In genomic region chr6:21186479-21187055, GRCh38 we compare ENCODE assay signal across 27 cellular contexts.
DNase-seq lines count a peak whose midpoint lies in the region; ATAC-seq lines count a peak whose summit lies in the region.
"Had no signal": no experiment of that assay in that cellular context is flagged by ENCODE, and none has a peak within 500 bp of the region (broad histone marks: within the 10 kb centered on the region; RNA-seq: fewer than 3 reads in every experiment).

No MANE protein-coding gene starts in this region.

- ATAC-seq in activated naive CD8-positive, alpha-beta T cell treated with anti-CD3 and anti-CD28 coated beads, Interleukin-2, amount 50 U/mL, for 24 hours: no peak
- peak; percentile 20 for ATAC-seq in activated T-helper 17 cell treated with anti-CD3 and anti-CD28 coated beads, Interleukin-2, amount 50 U/mL, for 72 hours (replicated peaks)
- ATAC-seq: gastroesophageal sphincter, Panc1 had no signal

- H3K4me3 Mint-ChIP-seq in activated naive CD8-positive, alpha-beta T cell treated with anti-CD3 and anti-CD28 coated beads, Interleukin-2, amount 50 U/mL, for 24 hours: no peak overlapping the region
- H3K4me3 Mint-ChIP-seq in activated naive CD8-positive, alpha-beta T cell treated with anti-CD3 and anti-CD28 coated beads for 36 hours: no peak overlapping the region
- no peak overlapping the region for H3K4me3 Mint-ChIP-seq in activated T-helper 17 cell treated with anti-CD3 and anti-CD28 coated beads, Interleukin-2, amount 50 U/mL, for 72 hours
- H3K4me3 Mint-ChIP-seq: activated CD4-positive, alpha-beta memory T cell treated with anti-CD3 and anti-CD28 coated beads for 36 hours; activated T-helper 1 cell treated with anti-CD3 and anti-CD28 coated beads, Interleukin-12 subunit alpha, Interleukin-12 subunit beta, Interleukin-2, Interleukin-4 antibody, amounts not matched to agents 30 ng/mL and 10 ng/mL and 1 ng/mL, durations not matched to agents 14 hours and 24 hours and 36 hours; CD8-positive, alpha-beta memory T cell; mesothelial cell of epicardium; naive B cell had no signal

- H3K9me3 Mint-ChIP-seq in activated naive CD8-positive, alpha-beta T cell treated with anti-CD3 and anti-CD28 coated beads, Interleukin-2, amount 50 U/mL, for 24 hours: no peaks in the 10 kb centered on the region
- no peaks in the 10 kb centered on the region for H3K9me3 Mint-ChIP-seq in activated naive CD8-positive, alpha-beta T cell treated with anti-CD3 and anti-CD28 coated beads for 36 hours
- H3K9me3 Mint-ChIP-seq in activated T-helper 17 cell treated with anti-CD3 and anti-CD28 coated beads, Interleukin-2, amount 50 U/mL, for 72 hours: no peaks in the 10 kb centered on the region
- H3K9me3 Mint-ChIP-seq: activated CD4-positive, alpha-beta memory T cell treated with anti-CD3 and anti-CD28 coated beads for 36 hours; activated T-helper 1 cell treated with anti-CD3 and anti-CD28 coated beads, Interleukin-12 subunit alpha, Interleukin-12 subunit beta, Interleukin-2, Interleukin-4 antibody, amounts not matched to agents 30 ng/mL and 10 ng/mL and 1 ng/mL, durations not matched to agents 14 hours and 24 hours and 36 hours; CD8-positive, alpha-beta memory T cell; mesothelial cell of epicardium had no signal

- H3K36me3 Mint-ChIP-seq in activated naive CD8-positive, alpha-beta T cell treated with anti-CD3 and anti-CD28 coated beads, Interleukin-2, amount 50 U/mL, for 24 hours (ENCODE audit: low read depth): no peaks in the 10 kb centered on the region
- peaks cover 17% of the 10 kb centered on the region for H3K36me3 Mint-ChIP-seq in activated naive CD8-positive, alpha-beta T cell treated with anti-CD3 and anti-CD28 coated beads for 36 hours
- H3K36me3 Mint-ChIP-seq in activated T-helper 17 cell treated with anti-CD3 and anti-CD28 coated beads, Interleukin-2, amount 50 U/mL, for 72 hours (ENCODE audit: low read depth): peaks cover 6% of the 10 kb centered on the region
- H3K36me3 Mint-ChIP-seq: mesothelial cell of epicardium had no signal

- DNase-seq in activated naive CD8-positive, alpha-beta T cell treated with anti-CD3 and anti-CD28 coated beads, Interleukin-2, amount 50 U/mL, for 24 hours: no peak
- no peak for DNase-seq in activated naive CD8-positive, alpha-beta T cell treated with anti-CD3 and anti-CD28 coated beads for 36 hours
- DNase-seq in fibroblast of peridontal ligament (ENCODE audit: extremely low read depth) (peak; percentile 67), stromal cell of bone marrow (ENCODE audit: low read depth) (peak; percentile 36), NCI-H128 (lab: John Stamatoyannopoulos, UW; ENCODE audit: unreplicated experiment) (no peak), DMS153 (lab: John Stamatoyannopoulos, UW) (no peak)
- DNase-seq in activated CD4-positive, alpha-beta T cell treated with anti-CD3 and anti-CD28 coated beads, Interleukin-2, amount 50 U/mL, for 1 hour: no peak
- DNase-seq: activated CD4-positive, alpha-beta memory T cell treated with anti-CD3 and anti-CD28 coated beads for 36 hours; activated CD8-positive, alpha-beta memory T cell treated with anti-CD3 and anti-CD28 coated beads, Interleukin-2, amount 50 U/mL, for 4 hours; activated naive CD4-positive, alpha-beta T cell treated with anti-CD3 and anti-CD28 coated beads, Interleukin-2, amount 50 U/mL, for 16 hours; BE2C; CD8-positive, alpha-beta memory T cell; cortex of kidney; DMS 273 treated with DMSO at 0.1 percent for 48 hours; islet precursor cell; left ventricle myocardium inferior; naive B cell; NCI-H1694 treated with DMSO at 0.1 percent for 48 hours; ovary; small intestine; stimulated activated CD4-positive, alpha-beta T cell treated with anti-CD3 and anti-CD28 coated beads, Interleukin-1b, Interleukin-23, amount 100 ng/mL, for 48 hours; stimulated activated CD8-positive, alpha-beta memory T cell treated with anti-CD3 and anti-CD28 coated beads, Interleukin-4, amount 100 ng/mL, for 48 hours had no signal

- peak overlapping the region; percentile 19 for H3K27ac Mint-ChIP-seq in activated naive CD8-positive, alpha-beta T cell treated with anti-CD3 and anti-CD28 coated beads, Interleukin-2, amount 50 U/mL, for 24 hours
- no peak overlapping the region for H3K27ac Mint-ChIP-seq in activated naive CD8-positive, alpha-beta T cell treated with anti-CD3 and anti-CD28 coated beads for 36 hours
- H3K27ac Mint-ChIP-seq in activated T-helper 17 cell treated with anti-CD3 and anti-CD28 coated beads, Interleukin-2, amount 50 U/mL, for 72 hours: peak overlapping the region; percentile 12
- H3K27ac Mint-ChIP-seq: activated CD4-positive, alpha-beta memory T cell treated with anti-CD3 and anti-CD28 coated beads for 36 hours; activated T-helper 1 cell treated with anti-CD3 and anti-CD28 coated beads, Interleukin-12 subunit alpha, Interleukin-12 subunit beta, Interleukin-2, Interleukin-4 antibody, amounts not matched to agents 30 ng/mL and 10 ng/mL and 1 ng/mL, durations not matched to agents 14 hours and 24 hours and 36 hours; CD8-positive, alpha-beta memory T cell; mesothelial cell of epicardium had no signal

- H3K27me3 Mint-ChIP-seq in activated naive CD8-positive, alpha-beta T cell treated with anti-CD3 and anti-CD28 coated beads, Interleukin-2, amount 50 U/mL, for 24 hours: no peaks in the 10 kb centered on the region
- H3K27me3 Mint-ChIP-seq in activated naive CD8-positive, alpha-beta T cell treated with anti-CD3 and anti-CD28 coated beads for 36 hours: no peaks in the 10 kb centered on the region
- H3K27me3 Mint-ChIP-seq in activated T-helper 17 cell treated with anti-CD3 and anti-CD28 coated beads, Interleukin-2, amount 50 U/mL, for 72 hours: no peaks in the 10 kb centered on the region
- H3K27me3 Mint-ChIP-seq: activated CD4-positive, alpha-beta memory T cell treated with anti-CD3 and anti-CD28 coated beads for 36 hours; CD8-positive, alpha-beta memory T cell; naive B cell had no signal

- H3K4me1 Mint-ChIP-seq in activated naive CD8-positive, alpha-beta T cell treated with anti-CD3 and anti-CD28 coated beads, Interleukin-2, amount 50 U/mL, for 24 hours: peaks cover 23% of the 10 kb centered on the region
- peaks cover 11% of the 10 kb centered on the region for H3K4me1 Mint-ChIP-seq in activated naive CD8-positive, alpha-beta T cell treated with anti-CD3 and anti-CD28 coated beads for 36 hours
- peaks cover 9% of the 10 kb centered on the region for H3K4me1 Mint-ChIP-seq in activated T-helper 17 cell treated with anti-CD3 and anti-CD28 coated beads, Interleukin-2, amount 50 U/mL, for 72 hours

Comparison
In these comparisons a context has a peak if more than half of its experiments do, and no peak if none do; other contexts are left out.
1. DNase-seq: peak in fibroblast of peridontal ligament (single experiment) and stromal cell of bone marrow (single experiment); none in activated naive CD8-positive, alpha-beta T cell treated with anti-CD3 and anti-CD28 coated beads, Interleukin-2, amount 50 U/mL, for 24 hours (single experiment), activated naive CD8-positive, alpha-beta T cell treated with anti-CD3 and anti-CD28 coated beads for 36 hours (single experiment), NCI-H128 (single experiment), DMS153 (single experiment) and activated CD4-positive, alpha-beta T cell treated with anti-CD3 and anti-CD28 coated beads, Interleukin-2, amount 50 U/mL, for 1 hour (single experiment).